1 cellular context compared by ENCODE assay signal in the genomic region with DNA sequence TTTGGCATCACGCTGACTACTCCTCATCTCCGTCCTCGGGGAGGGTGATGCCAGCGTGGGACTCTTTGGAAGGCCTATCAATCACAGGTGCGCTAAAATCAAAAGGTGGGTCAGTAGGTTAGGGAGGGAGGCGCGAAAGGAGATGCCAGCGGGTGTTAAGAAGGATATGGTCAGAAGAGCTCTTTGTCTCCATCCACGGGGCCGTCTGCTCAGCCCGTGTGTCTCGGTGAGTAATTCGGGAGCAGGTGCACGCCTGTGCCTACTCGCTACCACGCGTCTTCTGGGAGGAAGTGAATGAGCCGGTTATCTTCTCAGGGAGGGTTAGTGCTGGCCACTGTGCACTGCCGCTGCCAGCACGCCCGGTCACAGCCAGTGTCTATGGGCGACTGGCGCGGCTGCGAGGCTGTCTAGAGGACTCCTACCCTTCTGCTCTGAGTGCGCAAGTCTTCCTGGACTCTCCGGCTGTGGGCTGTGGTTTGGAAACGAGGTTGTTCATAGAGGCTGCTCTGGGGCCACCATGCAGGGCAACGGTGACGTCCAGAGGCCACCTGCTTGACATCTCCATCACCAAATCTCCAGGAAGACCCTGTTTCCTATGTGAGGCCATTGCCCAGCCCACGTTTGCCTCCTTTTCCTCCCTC.
TF ChIP-seq lines count a peak whose summit lies in the region.

No MANE protein-coding gene starts in this region.

TF ChIP-seq in H1, 55 proteins besides CTCF, POLR2A, EP300 and RAD21:
- TF ChIP-seq POLR2AphosphoS5 (IDR thresholded peaks at IDR 0.05; ENCODE audit: low read depth, low read length) (peak; percentile 23; the same call in 1 of the 2 replicates), USF2 (IDR thresholded peaks at IDR 0.05; ENCODE audit: low read length) (no peak)
